ENCODE assay signal across 8 cellular contexts in the genomic region with DNA sequence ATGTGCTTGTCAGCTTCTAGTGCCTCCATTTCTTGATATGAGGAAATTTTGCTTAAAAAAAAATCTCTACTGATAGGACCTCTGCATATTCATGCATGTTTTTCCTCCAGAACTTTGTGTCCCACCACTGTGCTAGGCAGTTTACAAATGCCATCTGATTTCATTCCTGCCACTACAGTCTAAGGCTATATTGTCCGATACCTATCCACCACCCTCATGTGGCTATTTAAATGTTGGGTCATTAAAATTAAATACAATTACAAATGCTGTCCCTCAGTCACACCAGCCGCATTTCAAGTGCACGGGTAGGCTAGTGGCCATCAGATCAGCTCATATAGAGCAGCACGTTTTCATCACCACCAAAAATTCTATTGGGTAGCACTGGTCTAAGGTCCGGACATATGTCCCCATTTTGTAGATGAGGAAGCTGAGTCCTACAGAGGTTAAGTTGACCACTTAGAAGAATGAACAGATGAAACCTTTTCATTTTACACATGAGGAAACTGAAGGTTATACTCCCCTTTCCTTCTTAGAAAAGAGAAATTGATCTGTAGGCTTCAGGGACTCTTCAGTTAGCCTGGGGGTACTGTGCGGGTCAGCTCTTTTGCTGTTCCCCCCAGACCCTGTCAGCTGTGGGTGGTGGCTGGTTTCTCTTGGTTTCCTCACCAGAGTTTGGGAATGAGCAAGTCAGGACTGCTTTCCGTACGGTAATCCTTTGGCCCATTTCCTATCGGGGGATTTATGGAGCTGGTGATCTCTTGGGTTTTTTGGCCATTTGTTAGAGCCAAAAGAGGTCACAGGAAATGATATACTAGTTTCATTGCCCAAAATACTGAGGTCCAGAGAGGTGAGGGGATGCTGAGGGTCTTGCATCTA. TPM values are rescaled to one million over a fixed set of nuclear protein-coding genes. Genes with fewer than 3 reads are reported as not detected.
DNase-seq lines count a peak whose midpoint lies in the region; ATAC-seq and TF ChIP-seq lines count a peak whose summit lies in the region.

No MANE protein-coding gene starts in this region.

- DNase-seq in activated T-cell treated with anti-CD3 and anti-CD28 coated beads, Interleukin-2, amount 50 U/mL, for 1 hour: peak; percentile 21
- DNase-seq in activated T-cell treated with anti-CD3 and anti-CD28 coated beads, Interleukin-2, amount 50 U/mL, for 48 hours: no peak
- DNase-seq in body of pancreas (no peak), thoracic aorta (ENCODE audit: low spot score) (no peak), NCI-H2029 treated with DMSO at 0.1 percent for 48 hours (lab: John Stamatoyannopoulos, UW) (no peak), NCI-H1092 treated with DMSO at 0.1 percent for 48 hours (lab: John Stamatoyannopoulos, UW) (no peak)

- 85 to 94% methylated on average over 9 of the region's 9 CpGs for WGBS in body of pancreas, 2 donors
- WGBS in mesodermal cell (ENCODE audit: insufficient coverage in 2 of 2), 2 experiments: 91 to 97% methylated on average over 4 to 5 of the region's 9 CpGs

- no peaks in the 10 kb centered on the region for H3K27me3 ChIP-seq in body of pancreas
- no peaks in the 10 kb centered on the region for H3K27me3 ChIP-seq in thoracic aorta (replicated peaks; ENCODE audit: insufficient read depth)

- no peaks in the 10 kb centered on the region for H3K9me3 ChIP-seq in body of pancreas
- H3K9me3 ChIP-seq in mesodermal cell (ENCODE audit: control insufficient read depth, low read length): no peaks in the 10 kb centered on the region
- H3K9me3 ChIP-seq in thoracic aorta: no peaks in the 10 kb centered on the region

- H3K4me1 ChIP-seq in body of pancreas: peaks cover 77% of the 10 kb centered on the region
- peaks cover 60% of the 10 kb centered on the region for H3K4me1 ChIP-seq in mesodermal cell (ENCODE audit: control insufficient read depth, insufficient read depth, low read length, poor library complexity, severe bottlenecking)
- peaks cover 51 to 85% of the 10 kb centered on the region in 2 donors for H3K4me1 ChIP-seq in thoracic aorta (ENCODE audit: control insufficient read depth in 1 of 2, low read depth in 2 of 2)

- ATAC-seq in body of pancreas (no peak), thoracic aorta (ENCODE audit: insufficient number of reproducible peaks, low FRiP score, low read depth) (no peak), GM18870 (IDR thresholded peaks at IDR 0.05; ENCODE audit: unreplicated experiment) (no peak)

- peak overlapping the region; percentile 81 to 89 (median 86) for H3K27ac ChIP-seq in body of pancreas
- H3K27ac ChIP-seq in mesodermal cell (ENCODE audit: low read depth, low read length, severe bottlenecking): peak overlapping the region; percentile 74
- peak overlapping the region; percentile 82 to 89 for H3K27ac ChIP-seq in thoracic aorta

- no peak for TF ChIP-seq POLR2A in body of pancreas (IDR thresholded peaks at IDR 0.05)

- TF ChIP-seq CTCF in body of pancreas (IDR thresholded peaks at IDR 0.05) (no peak), thoracic aorta (IDR thresholded peaks at IDR 0.05) (no peak)

- intact Hi-C loops in body of pancreas (cut with DNase I): no loop called here

- H3K36me3 ChIP-seq in body of pancreas (replicated peaks in 1 of 2; ENCODE audit: insufficient read depth in 1 of 2, low read depth in 2 of 2): no peaks in the 10 kb centered on the region
- peaks cover 3% of the 10 kb centered on the region for H3K36me3 ChIP-seq in mesodermal cell (ENCODE audit: control insufficient read depth, insufficient read depth, low read length)
- H3K36me3 ChIP-seq in thoracic aorta: no peaks in the 10 kb centered on the region

- no peak overlapping the region for H3K4me3 ChIP-seq in body of pancreas
- no peak overlapping the region for H3K4me3 ChIP-seq in mesodermal cell (ENCODE audit: extremely low read depth, insufficient read depth, low read length, poor library complexity, severe bottlenecking)
- peak overlapping the region; percentile 60 for H3K4me3 ChIP-seq in thoracic aorta

RNA-seq across cellular contexts. Expression of a gene that starts 56.6 kb away (rescaled TPM):
- total RNA-seq in body of pancreas (10 to 100 TPM; 19.7 to 52.4 TPM), thoracic aorta (10 to 100 TPM; 47.9 to 78.5 TPM)
- 38.8 TPM for polyA plus RNA-seq in mesodermal cell (2013, experiment 1 of 2)
- 36.1 TPM for polyA plus RNA-seq in mesodermal cell (2013, experiment 2 of 2)
